30 cellular contexts compared by ENCODE assay signal in the genomic region with DNA sequence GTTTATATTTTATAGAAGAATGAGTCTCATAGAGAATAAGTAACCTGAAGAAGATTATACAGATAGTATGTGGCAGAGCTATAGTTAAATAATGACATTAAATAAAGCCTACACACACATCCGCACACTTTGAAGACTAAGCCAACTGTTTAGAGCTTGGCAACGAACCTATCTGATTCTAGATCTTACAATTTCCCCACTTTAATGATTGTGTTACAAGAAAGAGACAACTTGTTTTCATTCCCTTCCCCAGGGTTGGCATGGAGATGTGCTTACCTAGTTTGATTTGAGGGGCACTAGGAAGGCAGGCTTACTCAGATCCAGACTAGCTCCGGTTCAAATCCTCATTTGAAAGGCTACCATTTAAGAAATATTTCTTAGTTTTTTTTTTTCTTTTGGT.
"Had no signal": no experiment of that assay in that cellular context is flagged by ENCODE, and none has a peak within 500 bp of the region (broad histone marks: within the 10 kb centered on the region; RNA-seq: fewer than 3 reads in every experiment).

No MANE protein-coding gene starts in this region.

- DNase-seq: activated CD4-positive, alpha-beta memory T cell treated with anti-CD3 and anti-CD28 coated beads, Interleukin-2, amount 10 ng/mL, durations not matched to agents 7 days and 5 days; activated CD4-positive, alpha-beta T cell treated with anti-CD3 and anti-CD28 coated beads for 4 hours; activated CD8-positive, alpha-beta memory T cell treated with anti-CD3 and anti-CD28 coated beads, Interleukin-2, amount 50 U/mL, for 48 hours; activated gamma-delta T cell; activated naive CD4-positive, alpha-beta T cell treated with anti-CD3 and anti-CD28 coated beads, Interleukin-2, amount 10 ng/mL, durations not matched to agents 7 days and 5 days; activated naive CD8-positive, alpha-beta T cell treated with anti-CD3 and anti-CD28 coated beads, Interleukin-2, amount 10 ng/mL, durations not matched to agents 7 days and 5 days; activated T-cell treated with anti-CD3 and anti-CD28 coated beads, Interleukin-2, amount 50 U/mL, for 24 hours; amniotic stem cell; brain microvascular endothelial cell; caudate nucleus; endodermal cell; foreskin keratinocyte; heart left ventricle; hypothalamus; immature natural killer cell; left ventricle myocardium superior; mammary epithelial cell; retina; sigmoid colon; small intestine; stimulated activated CD4-positive, alpha-beta T cell treated with anti-CD3 and anti-CD28 coated beads, Interleukin-1b, Interleukin-23, amount 100 ng/mL, for 48 hours; stimulated activated CD4-positive, alpha-beta T cell treated with anti-CD3 and anti-CD28 coated beads, Interleukin-4, amount 100 ng/mL, for 4 hours; stimulated activated CD8-positive, alpha-beta memory T cell treated with anti-CD3 and anti-CD28 coated beads, Interleukin-4, amount 100 ng/mL, for 48 hours; stimulated activated naive CD8-positive, alpha-beta T cell treated with anti-CD3 and anti-CD28 coated beads, Interleukin-15, amount 100 ng/mL, for 72 hours; substantia nigra; uterus had no signal

- H3K4me1 ChIP-seq: esophagus muscularis mucosa, foreskin keratinocyte, sigmoid colon, uterus had no signal

- FAIRE-seq: astrocyte had no signal

- H3K4me3 ChIP-seq: esophagus muscularis mucosa, heart left ventricle, sigmoid colon, uterus had no signal

- ATAC-seq: foreskin keratinocyte; natural killer cell treated with Interleukin-12 subunit alpha and Interleukin-12 subunit beta and Interleukin-15 and Interleukin-18, amount 100 ng/mL, for 72 hours; stimulated activated memory B cell treated with anti-CD40 and anti-IgM and Interleukin-4, amounts not matched to agents 10 μg/mL and 1 μg/mL and 100 μg/mL, for 72 hours; stimulated activated naive CD8-positive, alpha-beta T cell treated with anti-CD3 and anti-CD28 coated beads, Interleukin-15, amount 100 ng/mL, for 72 hours had no signal

- H3K36me3 ChIP-seq: brain microvascular endothelial cell, esophagus muscularis mucosa, heart left ventricle, sigmoid colon, uterus had no signal

- H3K9me3 ChIP-seq: esophagus muscularis mucosa, heart left ventricle, sigmoid colon, uterus had no signal

- H3K27me3 ChIP-seq: brain microvascular endothelial cell, esophagus muscularis mucosa, foreskin keratinocyte, heart left ventricle, sigmoid colon, uterus had no signal

- H3K27ac ChIP-seq: brain microvascular endothelial cell, esophagus muscularis mucosa, foreskin keratinocyte, sigmoid colon, uterus had no signal
